In genomic region chr11:106763516-106763915, GRCh38 we compare ENCODE assay signal across 24 cellular contexts.
DNase-seq lines count a peak whose midpoint lies in the region; ATAC-seq and TF ChIP-seq lines count a peak whose summit lies in the region.
"Had no signal": no experiment of that assay in that cellular context is flagged by ENCODE, and none has a peak within 500 bp of the region (broad histone marks: within the 10 kb centered on the region; RNA-seq: fewer than 3 reads in every experiment).

No MANE protein-coding gene starts in this region.

- no peak overlapping the region for H3K4me3 Mint-ChIP-seq in activated naive CD8-positive, alpha-beta T cell treated with anti-CD3 and anti-CD28 coated beads, Interleukin-2, amount 50 U/mL, for 24 hours
- H3K4me3 Mint-ChIP-seq: CD14-positive monocyte; CD8-positive, alpha-beta memory T cell; HFFc6 had no signal

- peak; percentile 44 for DNase-seq in NCI-H1092 treated with DMSO at 0.1 percent for 48 hours (lab: John Stamatoyannopoulos, UW)
- no peak for DNase-seq in NCI-H1092 (lab: John Stamatoyannopoulos, UW)
- DNase-seq in NCI-H446 treated with DMSO at 0.1 percent for 48 hours (lab: John Stamatoyannopoulos, UW) = peak; percentile 61
- peak; percentile 4 for DNase-seq in astrocyte of the cerebellum (ENCODE audit: low read depth)
- no peak for DNase-seq in GM19240 (ENCODE audit: insufficient read length, low spot score)
- DNase-seq in activated naive CD8-positive, alpha-beta T cell treated with anti-CD3 and anti-CD28 coated beads, Interleukin-2, amount 50 U/mL, for 24 hours = no peak
- DNase-seq: 8988T; ACHN; BE2C; CD8-positive, alpha-beta memory T cell; GOT3; HFFc6; IMR-90; KG1; MG63; NCI-H1417 treated with DMSO at 0.1 percent for 48 hours; NCI-H1694 treated with DMSO at 0.1 percent for 48 hours; PC-9; SJCRH30 had no signal

- no peak overlapping the region for H3K4me3 ChIP-seq in astrocyte of the cerebellum (ENCODE audit: low read depth, low read length)
- H3K4me3 ChIP-seq: HAP-1, MG63, PC-9, SJCRH30 had no signal

- H3K4me1 Mint-ChIP-seq in activated naive CD8-positive, alpha-beta T cell treated with anti-CD3 and anti-CD28 coated beads, Interleukin-2, amount 50 U/mL, for 24 hours = no peaks in the 10 kb centered on the region
- H3K4me1 Mint-ChIP-seq: CD14-positive monocyte; CD8-positive, alpha-beta memory T cell had no signal

- TF ChIP-seq CTCF in astrocyte of the cerebellum (IDR thresholded peaks at IDR 0.05; ENCODE audit: low read depth, low read length, missing control alignments) = no peak

- H3K27ac Mint-ChIP-seq in activated naive CD8-positive, alpha-beta T cell treated with anti-CD3 and anti-CD28 coated beads, Interleukin-2, amount 50 U/mL, for 24 hours = no peak overlapping the region
- H3K27ac Mint-ChIP-seq: CD14-positive monocyte; CD8-positive, alpha-beta memory T cell; HFFc6 had no signal

- in situ Hi-C loops in astrocyte of the cerebellum (cut with HindIII; ENCODE audit: low sequenced_read_pairs) = no loop called here

- no peaks in the 10 kb centered on the region for H3K27me3 Mint-ChIP-seq in activated naive CD8-positive, alpha-beta T cell treated with anti-CD3 and anti-CD28 coated beads, Interleukin-2, amount 50 U/mL, for 24 hours
- H3K27me3 Mint-ChIP-seq: CD8-positive, alpha-beta memory T cell had no signal

- peaks cover 7% of the 10 kb centered on the region for H3K9me3 Mint-ChIP-seq in activated naive CD8-positive, alpha-beta T cell treated with anti-CD3 and anti-CD28 coated beads, Interleukin-2, amount 50 U/mL, for 24 hours

- no peaks in the 10 kb centered on the region for H3K36me3 Mint-ChIP-seq in activated naive CD8-positive, alpha-beta T cell treated with anti-CD3 and anti-CD28 coated beads, Interleukin-2, amount 50 U/mL, for 24 hours (ENCODE audit: low read depth)
- H3K36me3 Mint-ChIP-seq: CD14-positive monocyte; CD8-positive, alpha-beta memory T cell had no signal

- no peak for ATAC-seq in activated naive CD8-positive, alpha-beta T cell treated with anti-CD3 and anti-CD28 coated beads, Interleukin-2, amount 50 U/mL, for 24 hours
- no peak for ATAC-seq in GM19324 (IDR thresholded peaks at IDR 0.05; ENCODE audit: low FRiP score, unreplicated experiment)
- ATAC-seq: Right ventricle myocardium inferior, SK-N-SH treated with all-trans-retinoic acid at 6 μM for 48 hours had no signal

Comparison
In these comparisons a context has a peak if more than half of its experiments do, and no peak if none do; other contexts are left out.
1. DNase-seq: peak in NCI-H1092 treated with DMSO at 0.1 percent for 48 hours (single experiment), NCI-H446 treated with DMSO at 0.1 percent for 48 hours (single experiment) and astrocyte of the cerebellum (single experiment); none in NCI-H1092 (single experiment), GM19240 (single experiment) and activated naive CD8-positive, alpha-beta T cell treated with anti-CD3 and anti-CD28 coated beads, Interleukin-2, amount 50 U/mL, for 24 hours (single experiment).